14 cellular contexts compared by ENCODE assay signal in genomic region chr2:15672961-15673918, GRCh38.
"Had no signal": no experiment of that assay in that cellular context is flagged by ENCODE, and none has a peak within 500 bp of the region (broad histone marks: within the 10 kb centered on the region; RNA-seq: fewer than 3 reads in every experiment).

No MANE protein-coding gene starts in this region.

- H3K4me1 Mint-ChIP-seq: activated B cell treated with CpG ODN at 0.5 μM for 24 hours had no signal

- ATAC-seq: T-helper 17 cell had no signal

- H3K9me3 ChIP-seq: spleen, upper lobe of right lung had no signal

- H3K27ac Mint-ChIP-seq: activated B cell treated with CpG ODN at 0.5 μM for 24 hours, T-helper 17 cell had no signal

- H3K27me3 ChIP-seq: brain microvascular endothelial cell, upper lobe of right lung had no signal

- H3K27ac ChIP-seq: dorsolateral prefrontal cortex, spleen, upper lobe of right lung had no signal

- H3K36me3 ChIP-seq: brain microvascular endothelial cell, spleen, upper lobe of right lung had no signal

- H3K4me1 ChIP-seq: upper lobe of right lung had no signal

- DNase-seq: activated B cell treated with CpG ODN at 0.5 μM for 24 hours; activated naive CD4-positive, alpha-beta T cell treated with anti-CD3 and anti-CD28 coated beads, Interleukin-2, amount 50 U/mL, for 16 hours; amniotic stem cell; dorsolateral prefrontal cortex; foreskin melanocyte; posterior cingulate gyrus; spleen; stimulated activated CD4-positive, alpha-beta T cell treated with anti-CD3 and anti-CD28 coated beads, Interleukin-2, amount 100 ng/mL, for 24 hours; stimulated activated naive CD4-positive, alpha-beta T cell; T-helper 17 cell; upper lobe of right lung had no signal

- FAIRE-seq: endometrium, islet of Langerhans had no signal

- H3K4me3 Mint-ChIP-seq: activated B cell treated with CpG ODN at 0.5 μM for 24 hours, T-helper 17 cell had no signal

- H3K4me3 ChIP-seq: dorsolateral prefrontal cortex, spleen, upper lobe of right lung had no signal

- H3K9me3 Mint-ChIP-seq: activated B cell treated with CpG ODN at 0.5 μM for 24 hours had no signal
